ENCODE assay signal across 5 cellular contexts in the genomic region with DNA sequence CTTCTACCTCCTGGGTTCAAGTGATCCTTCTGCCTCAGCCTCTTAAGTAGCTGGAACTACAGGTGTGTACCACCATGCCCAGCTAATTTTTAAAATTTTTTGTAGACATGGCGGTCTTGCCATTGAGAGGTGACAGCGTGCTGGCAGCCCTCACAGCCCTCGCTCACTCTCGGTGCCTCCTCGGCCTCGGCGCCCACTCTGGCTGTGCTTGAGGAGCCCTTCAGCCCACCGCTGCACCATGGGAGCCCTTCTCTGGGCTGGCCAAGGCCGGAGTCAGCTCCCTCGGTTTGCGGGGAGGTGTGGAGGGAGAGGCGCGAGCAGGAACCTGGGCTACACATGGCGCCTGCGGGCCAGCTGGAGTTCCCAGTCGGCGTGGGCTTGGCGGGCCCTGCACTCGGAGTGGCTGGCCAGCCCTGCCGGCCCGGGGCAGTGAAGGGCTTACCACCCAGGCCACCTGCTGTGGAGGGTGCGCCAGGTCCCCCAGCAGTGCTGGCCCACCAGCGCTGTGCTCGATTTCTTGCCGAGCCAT.
A peak's percentile ranks its signal among the peaks of the same experiment; 100 is the strongest.
DNase-seq lines count a peak whose midpoint lies in the region; ATAC-seq and TF ChIP-seq lines count a peak whose summit lies in the region.
"Not testable (repeated sequence)": the region's sequence is repeated elsewhere in the genome, so short reads cannot be mapped to it uniquely, and the experiment has no call there.

No MANE protein-coding gene starts in this region.

- CTCF ChIA-PET in IMR-90 (lab: Yijun Ruan, JAX): not testable (repeated sequence)

- not testable (repeated sequence) for H3K79me1 ChIP-seq in IMR-90 (ENCODE audit: low read depth in 1 of 2, low read length in 2 of 2); mesenchymal stem cell (replicated peaks; ENCODE audit: low read length, poor library complexity, severe bottlenecking)

- H2BK20ac ChIP-seq in IMR-90 (ENCODE audit: low read depth, low read length): peak overlapping the region; percentile 63

- not testable (repeated sequence) for H3K27me3 ChIP-seq in IMR-90 (ENCODE audit: control insufficient read depth, insufficient read depth, low read length); mesenchymal stem cell (ENCODE audit: control insufficient read depth in 1 of 2, insufficient read depth in 1 of 2, low read length in 2 of 2); sigmoid colon; upper lobe of right lung

- H2AK9ac ChIP-seq in IMR-90 (replicated peaks; ENCODE audit: low read depth, low read length, poor library complexity): not testable (repeated sequence)

- not testable (repeated sequence) for H3K4me3 ChIP-seq in IMR-90 (ENCODE audit: insufficient read depth, low read depth, low read length); mesenchymal stem cell (ENCODE audit: insufficient read depth in 1 of 2, low read depth in 1 of 2, low read length in 2 of 2); sigmoid colon; upper lobe of right lung

- not testable (repeated sequence) for H3K9me3 ChIP-seq in IMR-90 (ENCODE audit: control insufficient read depth, insufficient read depth, low read length); mesenchymal stem cell (ENCODE audit: control insufficient read depth, low read length); sigmoid colon; upper lobe of right lung

- H3K4ac ChIP-seq in IMR-90 (ENCODE audit: low read depth, low read length): peak overlapping the region; percentile 60
- H3K4ac ChIP-seq in mesenchymal stem cell (ENCODE audit: low read depth in 1 of 2, low read length in 2 of 2): not testable (repeated sequence)

- not testable (repeated sequence) for H3K9me1 ChIP-seq in IMR-90 (ENCODE audit: insufficient read depth, low read length)

- H3K4me2 ChIP-seq in IMR-90 (ENCODE audit: low read depth, low read length); mesenchymal stem cell (ENCODE audit: low read length, poor library complexity, severe bottlenecking): not testable (repeated sequence)

- not testable (repeated sequence) for DNase-seq in IMR-90, mesenchymal stem cell, upper lobe of right lung
- DNase-seq in Right ventricle myocardium inferior (ENCODE audit: missing footprints): peak; percentile 65
- peak; percentile 55 for DNase-seq in sigmoid colon

- peak overlapping the region; percentile 82 to 83; a peak in 2 of 4 replicates for H4K8ac ChIP-seq in IMR-90 (ENCODE audit: low read depth in 2 of 2, low read length in 2 of 2)
- not testable (repeated sequence) for H4K8ac ChIP-seq in mesenchymal stem cell (ENCODE audit: low read length)

- peak overlapping the region; percentile 75 for H3K18ac ChIP-seq in IMR-90 (ENCODE audit: low read depth, low read length)
- H3K18ac ChIP-seq in mesenchymal stem cell (ENCODE audit: low read depth in 1 of 2, low read length in 2 of 2): peak overlapping the region in 1 of 2 experiments; percentile 12

- not testable (repeated sequence) for H4K20me1 ChIP-seq in IMR-90 (ENCODE audit: insufficient read depth, low read length)

- TF ChIP-seq RAD21 in IMR-90 (IDR thresholded peaks at IDR 0.05; ENCODE audit: low read length): not testable (repeated sequence)

- peaks cover 30% of the 10 kb centered on the region for H3K4me1 ChIP-seq in IMR-90 (ENCODE audit: control insufficient read depth, insufficient read depth, low read length)
- not testable (repeated sequence) for H3K4me1 ChIP-seq in mesenchymal stem cell (ENCODE audit: control insufficient read depth, insufficient read depth, low read depth, low read length); sigmoid colon; upper lobe of right lung

- not testable (repeated sequence) for ATAC-seq in IMR-90 (ENCODE audit: low read depth); Right ventricle myocardium inferior
- peak; percentile 20 for ATAC-seq in upper lobe of right lung

- not testable (repeated sequence) for H2BK12ac ChIP-seq in mesenchymal stem cell (ENCODE audit: low read length in 2 of 2)

- H4K91ac ChIP-seq in IMR-90 (ENCODE audit: insufficient read depth, low read depth, low read length): peak overlapping the region; percentile 70
- peak overlapping the region; percentile 80 for H4K91ac ChIP-seq in mesenchymal stem cell (ENCODE audit: low read length)

- WGBS in IMR-90 (ENCODE audit: extremely low coverage in 2 of 2, insufficient read length in 1 of 2), 2 experiments: 97% methylated on average over 10 of the region's 25 CpGs; no CpG with 5 or more reads in 1 of the 2 experiments
- 94% methylated on average over 25 of the region's 25 CpGs for WGBS in mesenchymal stem cell
- WGBS in sigmoid colon, 2 donors: 92 to 93% methylated on average over 25 of the region's 25 CpGs

- not testable (repeated sequence) for H3K36me3 ChIP-seq in IMR-90 (ENCODE audit: control insufficient read depth, insufficient read depth, low read length); mesenchymal stem cell (ENCODE audit: control insufficient read depth in 1 of 2, insufficient read depth in 2 of 2, low read depth in 1 of 2, low read length in 2 of 2); sigmoid colon; upper lobe of right lung

- intact Hi-C loops in IMR-90 (cut with micrococcal nuclease): loop anchor here (10.0 kb wide), 1 partner anchor 110 kb away; the partner anchor contains the start of gene RAP2A
- intact Hi-C loops in Right ventricle myocardium inferior (cut with DNase I); sigmoid colon (cut with DNase I); upper lobe of right lung (cut with DNase I): not testable (repeated sequence)

- H3K9ac ChIP-seq in IMR-90 (ENCODE audit: low read depth, low read length); mesenchymal stem cell (ENCODE audit: low read length): not testable (repeated sequence)

- H3K56ac ChIP-seq in IMR-90 (ENCODE audit: extremely low read depth, insufficient read depth, low read length): 0 out of 2 replicates have a peak overlapping the region, but pooled peaks have one; percentile 78

- peak overlapping the region; percentile 94 for H2BK120ac ChIP-seq in IMR-90 (ENCODE audit: low read depth, low read length)
- not testable (repeated sequence) for H2BK120ac ChIP-seq in mesenchymal stem cell (ENCODE audit: low read depth, low read length)

- H2BK5ac ChIP-seq in IMR-90 (ENCODE audit: low read depth, low read length, poor library complexity, severe bottlenecking): peak overlapping the region; percentile 71
- not testable (repeated sequence) for H2BK5ac ChIP-seq in mesenchymal stem cell (ENCODE audit: low read depth, low read length, poor library complexity, severe bottlenecking)

- 0 out of 2 replicates have a peak overlapping the region, but pooled peaks have one; percentile 17 for H3K23ac ChIP-seq in IMR-90 (ENCODE audit: low read depth, low read length)
- H3K23ac ChIP-seq in mesenchymal stem cell (ENCODE audit: low read length in 2 of 2): not testable (repeated sequence)

- not testable (repeated sequence) for TF ChIP-seq EP300 in sigmoid colon (IDR thresholded peaks at IDR 0.05)

- not testable (repeated sequence) for TF ChIP-seq CTCF in IMR-90 (conservative IDR thresholded peaks at IDR 0.05; ENCODE audit: low read depth, low read length); sigmoid colon (IDR thresholded peaks at IDR 0.05); upper lobe of right lung (IDR thresholded peaks at IDR 0.05)

- in situ Hi-C loops in IMR-90 (cut with MboI; ENCODE audit: low sequenced_read_pairs): not testable (repeated sequence)

- POLR2A ChIA-PET in IMR-90 (lab: Charles Lee; ENCODE audit: unreplicated experiment): not testable (repeated sequence)

- not testable (repeated sequence) for BruUV-seq in IMR-90 (replicated peaks; lab: Mats Ljungman, UMichigan)

- peak overlapping the region; percentile 44; the same call in 1 of the 2 replicates for H4K5ac ChIP-seq in IMR-90 (ENCODE audit: low read depth, low read length)

- not testable (repeated sequence) for H2AFZ ChIP-seq in IMR-90 (replicated peaks; ENCODE audit: low read length, poor library complexity); mesenchymal stem cell (ENCODE audit: low read depth, low read length)

- H3K27ac ChIP-seq in IMR-90 (ENCODE audit: insufficient read depth, low read length): peak overlapping the region; percentile 97; the same call in 1 of the 2 replicates
- H3K27ac ChIP-seq in mesenchymal stem cell (ENCODE audit: low read length, poor library complexity, severe bottlenecking); sigmoid colon; upper lobe of right lung: not testable (repeated sequence)

- dilution Hi-C loops in IMR-90 (cut with HindIII; ENCODE audit: low sequenced_read_pairs, unreplicated experiment): not testable (repeated sequence)

- H2BK15ac ChIP-seq in IMR-90 (ENCODE audit: low read depth, low read length); mesenchymal stem cell (ENCODE audit: low read depth, poor library complexity, severe bottlenecking): not testable (repeated sequence)

- 0 out of 2 replicates have a peak overlapping the region, but pooled peaks have one; percentile 28 for H3K14ac ChIP-seq in IMR-90 (replicated peaks; ENCODE audit: low read depth, low read length)
- not testable (repeated sequence) for H3K14ac ChIP-seq in mesenchymal stem cell (ENCODE audit: low read length in 2 of 2)

- H2AK5ac ChIP-seq in IMR-90 (ENCODE audit: low read depth, low read length): 0 out of 2 replicates have a peak overlapping the region, but pooled peaks have one; percentile 31
- not testable (repeated sequence) for H2AK5ac ChIP-seq in mesenchymal stem cell (ENCODE audit: low read length, severe bottlenecking)

- TF ChIP-seq POLR2A in IMR-90 (IDR thresholded peaks at IDR 0.05; ENCODE audit: low read depth, low read length); sigmoid colon (IDR thresholded peaks at IDR 0.05): not testable (repeated sequence)
